11 cellular contexts compared by ENCODE assay signal in the genomic region with DNA sequence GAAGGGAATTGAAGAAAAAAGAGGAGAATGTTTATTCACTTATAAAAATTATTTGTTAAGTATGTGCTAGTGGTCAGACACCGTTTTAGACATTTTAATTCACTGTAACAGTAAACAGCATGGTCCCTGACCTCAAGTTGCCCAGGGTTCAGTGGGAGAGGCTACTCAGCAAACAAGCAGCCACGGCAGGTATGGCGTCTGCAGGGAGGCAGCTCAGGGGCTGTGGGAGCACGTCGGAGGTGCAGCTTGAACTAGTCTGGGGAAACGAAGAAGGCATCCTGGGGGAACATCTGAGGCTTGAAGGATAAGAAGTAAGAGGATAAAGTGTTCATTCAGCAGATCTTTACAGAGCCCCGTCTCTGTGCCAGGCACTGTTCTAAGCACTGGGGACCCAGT.
DNase-seq lines count a peak whose midpoint lies in the region; ATAC-seq, FAIRE-seq and TF ChIP-seq lines count a peak whose summit lies in the region.
"Had no signal": no experiment of that assay in that cellular context is flagged by ENCODE, and none has a peak within 500 bp of the region (broad histone marks: within the 10 kb centered on the region; RNA-seq: fewer than 3 reads in every experiment).

No MANE protein-coding gene starts in this region.

- H3K36me3 Mint-ChIP-seq in activated CD8-positive, alpha-beta T cell treated with anti-CD3 and anti-CD28 coated beads for 36 hours (ENCODE audit: low read depth), result peaks cover 31% of the 10 kb centered on the region
- H3K36me3 Mint-ChIP-seq in naive thymus-derived CD8-positive, alpha-beta T cell, result peaks cover under 1 to 16% (median 9%) of the 10 kb centered on the region in 3 donors

- TF ChIP-seq CTCF in D721Med (IDR thresholded peaks at IDR 0.05; ENCODE audit: insufficient read depth, missing control alignments) (no peak), omental fat pad (IDR thresholded peaks at IDR 0.05) (no peak)
- TF ChIP-seq CTCF in activated CD8-positive, alpha-beta T cell treated with anti-CD3 and anti-CD28 coated beads for 36 hours (IDR thresholded peaks at IDR 0.05), result no peak

- no peak for FAIRE-seq in D721Med (lab: Jason Lieb, UNC)
- FAIRE-seq: bronchial epithelial cell had no signal

- no peaks in the 10 kb centered on the region for H3K27me3 Mint-ChIP-seq in activated CD8-positive, alpha-beta T cell treated with anti-CD3 and anti-CD28 coated beads for 36 hours
- H3K27me3 Mint-ChIP-seq in naive thymus-derived CD8-positive, alpha-beta T cell, result no peaks in the 10 kb centered on the region

- DNase-seq in D721Med (ENCODE audit: insufficient read length, low spot score) (peak; percentile 43), omental fat pad (ENCODE audit: low spot score) (no peak), NCI-H2029 (lab: John Stamatoyannopoulos, UW) (no peak), DMS79 treated with DMSO at 0.1 percent for 48 hours (lab: John Stamatoyannopoulos, UW) (no peak), 8988T (no peak)
- no peak for DNase-seq in activated CD8-positive, alpha-beta T cell treated with anti-CD3 and anti-CD28 coated beads for 36 hours
- no peak for DNase-seq in naive thymus-derived CD8-positive, alpha-beta T cell
- DNase-seq: foreskin keratinocyte, mucosa of descending colon had no signal

- POLR2A ChIA-PET in activated CD8-positive, alpha-beta T cell treated with anti-CD3 and anti-CD28 coated beads for 36 hours (lab: Charles Lee), result interaction anchor here (0.9 to 1.1 kb wide), 2 partner anchors 71 to 122 kb away, joined by 3 read pairs; no protein-coding TSS in a partner anchor
- POLR2A ChIA-PET in naive thymus-derived CD8-positive, alpha-beta T cell (lab: Charles Lee), result interaction anchor here (0.9 to 4.3 kb wide), 5 partner anchors 10 to 66 kb away, joined by 3 to 18 read pairs (median 4); a partner anchor contains a TSS

- intact Hi-C loops in activated CD8-positive, alpha-beta T cell treated with anti-CD3 and anti-CD28 coated beads for 36 hours (cut with micrococcal nuclease), result loop anchor here (5.0 kb wide), 1 partner anchor 33 kb away; no protein-coding TSS in a partner anchor

- ATAC-seq in GM21423 (IDR thresholded peaks at IDR 0.05; ENCODE audit: unreplicated experiment) (peak; percentile 21), omental fat pad (ENCODE audit: low FRiP score) (no peak)
- ATAC-seq in activated CD8-positive, alpha-beta T cell treated with anti-CD3 and anti-CD28 coated beads for 36 hours, result no peak
- no peak for ATAC-seq in naive thymus-derived CD8-positive, alpha-beta T cell
- ATAC-seq: foreskin keratinocyte, mucosa of descending colon had no signal

- H3K4me3 Mint-ChIP-seq in activated CD8-positive, alpha-beta T cell treated with anti-CD3 and anti-CD28 coated beads for 36 hours, result no peak overlapping the region
- peak overlapping the region; percentile 5 to 90 (median 50) for H3K4me3 Mint-ChIP-seq in naive thymus-derived CD8-positive, alpha-beta T cell

- CTCF ChIA-PET in activated CD8-positive, alpha-beta T cell treated with anti-CD3 and anti-CD28 coated beads for 36 hours (lab: Charles Lee), result interaction anchor here (0.7 to 1.3 kb wide), 2 partner anchors 52 to 65 kb away, joined by 3 read pairs; no protein-coding TSS in a partner anchor

- H3K9me3 Mint-ChIP-seq in activated CD8-positive, alpha-beta T cell treated with anti-CD3 and anti-CD28 coated beads for 36 hours, result no peaks in the 10 kb centered on the region
- H3K9me3 Mint-ChIP-seq in naive thymus-derived CD8-positive, alpha-beta T cell, result no peaks in the 10 kb centered on the region

- H3K4me1 Mint-ChIP-seq in activated CD8-positive, alpha-beta T cell treated with anti-CD3 and anti-CD28 coated beads for 36 hours (ENCODE audit: low read depth), result peaks cover 83% of the 10 kb centered on the region
- peaks cover 50 to 94% (median 88%) of the 10 kb centered on the region in 4 donors for H3K4me1 Mint-ChIP-seq in naive thymus-derived CD8-positive, alpha-beta T cell

- peak overlapping the region; percentile 84 for H3K27ac Mint-ChIP-seq in activated CD8-positive, alpha-beta T cell treated with anti-CD3 and anti-CD28 coated beads for 36 hours
- H3K27ac Mint-ChIP-seq in naive thymus-derived CD8-positive, alpha-beta T cell, result peak overlapping the region; percentile 93 to 100 (median 98)
